ENCODE assay signal across 1 cellular context in genomic region chr14:73785336-73785833, GRCh38.
A peak's percentile ranks its signal among the peaks of the same experiment; 100 is the strongest.
TF ChIP-seq lines count a peak whose summit lies in the region.

No MANE protein-coding gene starts in this region.

TF ChIP-seq in HEK293, 187 proteins besides CTCF, POLR2A, EP300 and RAD21 (continued from another document and continues in another):
- TF ChIP-seq MYNN (tag by site-specific recombination; IDR thresholded peaks at IDR 0.05; ENCODE audit: borderline replicate concordance) = no peak
- no peak for TF ChIP-seq ZNF549 (tag by site-specific recombination; IDR thresholded peaks at IDR 0.05)
- TF ChIP-seq ZSCAN16 (tag by site-specific recombination; IDR thresholded peaks at IDR 0.05) = no peak
- no peak for TF ChIP-seq ZNF777 (tag by site-specific recombination; IDR thresholded peaks at IDR 0.05; ENCODE audit: borderline replicate concordance)
- no peak for TF ChIP-seq PBX3 (CRISPR knock-in tag; IDR thresholded peaks at IDR 0.05)
- no peak for TF ChIP-seq ZNF202 (tag by site-specific recombination; IDR thresholded peaks at IDR 0.05; ENCODE audit: borderline replicate concordance)
- no peak for TF ChIP-seq SP7 (tag by site-specific recombination; IDR thresholded peaks at IDR 0.05)
- no peak for TF ChIP-seq ZSCAN23 (tag by site-specific recombination; IDR thresholded peaks at IDR 0.05)
- TF ChIP-seq BCL6B (tag by site-specific recombination; IDR thresholded peaks at IDR 0.05) = no peak
- TF ChIP-seq ZNF560 (tag by site-specific recombination; IDR thresholded peaks at IDR 0.05; ENCODE audit: borderline replicate concordance) = no peak
- TF ChIP-seq ZNF132 (tag by site-specific recombination; IDR thresholded peaks at IDR 0.05; ENCODE audit: borderline replicate concordance) = no peak
- no peak for TF ChIP-seq ZFP41 (tag by site-specific recombination; IDR thresholded peaks at IDR 0.05; ENCODE audit: borderline replicate concordance)
- no peak for TF ChIP-seq ZNF518A (tag by site-specific recombination; conservative IDR thresholded peaks at IDR 0.05; ENCODE audit: low read depth)
- TF ChIP-seq ZBTB11 (tag by site-specific recombination; conservative IDR thresholded peaks at IDR 0.05; ENCODE audit: low read depth) = no peak
- no peak for TF ChIP-seq ZNF221 (tag by site-specific recombination; IDR thresholded peaks at IDR 0.05; ENCODE audit: borderline replicate concordance)
- no peak for TF ChIP-seq ZNF501 (tag by site-specific recombination; IDR thresholded peaks at IDR 0.05)
- TF ChIP-seq ZNF473 (tag by site-specific recombination; IDR thresholded peaks at IDR 0.05) = no peak
- TF ChIP-seq ZNF510 (tag by site-specific recombination; IDR thresholded peaks at IDR 0.05; ENCODE audit: insufficient replicate concordance) = no peak
- TF ChIP-seq ZNF341 (tag by site-specific recombination; IDR thresholded peaks at IDR 0.05; ENCODE audit: low read depth) = no peak
- peak; percentile 98 for TF ChIP-seq ATF2 (tag by site-specific recombination; IDR thresholded peaks at IDR 0.05; ENCODE audit: low read depth)
- TF ChIP-seq ZNF394 (tag by site-specific recombination; IDR thresholded peaks at IDR 0.05; ENCODE audit: borderline replicate concordance) = no peak
- no peak for TF ChIP-seq ZNF248 (tag by site-specific recombination; IDR thresholded peaks at IDR 0.05)
- no peak for TF ChIP-seq ELK4 (IDR thresholded peaks at IDR 0.05; ENCODE audit: borderline replicate concordance, low read depth, low read length)
- no peak for TF ChIP-seq ZNF148 (tag by site-specific recombination; IDR thresholded peaks at IDR 0.05; ENCODE audit: borderline replicate concordance)
- no peak for TF ChIP-seq SP3 (tag by site-specific recombination; IDR thresholded peaks at IDR 0.05)
- TF ChIP-seq ZNF366 (tag by site-specific recombination; conservative IDR thresholded peaks at IDR 0.05) = peak; percentile 72
- no peak for TF ChIP-seq ZBTB44 (tag by site-specific recombination; IDR thresholded peaks at IDR 0.05)
- TF ChIP-seq PRDM6 (tag by site-specific recombination; IDR thresholded peaks at IDR 0.05) = 0 out of 2 replicates have a peak, but pooled peaks have one; percentile 45
- peak; percentile 97 for TF ChIP-seq GLIS1 (tag by site-specific recombination; IDR thresholded peaks at IDR 0.05)
- no peak for TF ChIP-seq SCRT1 (tag by site-specific recombination; IDR thresholded peaks at IDR 0.05; ENCODE audit: borderline replicate concordance)
